Comparison of ENCODE assay signal across 1 cellular context in the genomic region with DNA sequence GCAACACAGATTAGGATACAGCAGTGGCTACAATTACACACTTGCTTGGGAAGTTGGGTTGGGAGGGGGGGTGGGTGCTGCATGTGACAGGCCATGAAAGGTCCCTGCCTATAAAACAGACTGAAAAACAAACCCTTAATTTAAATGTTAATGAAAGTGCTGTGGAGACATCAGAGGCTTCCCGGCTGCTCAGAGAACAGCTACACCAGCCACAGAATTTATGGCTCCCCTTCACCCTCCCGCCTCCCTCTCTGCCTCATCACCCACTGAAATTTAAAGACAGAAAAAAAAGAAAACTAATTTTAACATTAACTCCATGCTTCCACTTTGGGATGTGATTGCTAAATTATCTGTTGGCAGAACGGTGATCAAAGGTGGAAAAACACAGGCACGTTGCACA.
TF ChIP-seq lines count a peak whose summit lies in the region.

No MANE protein-coding gene starts in this region.

TF ChIP-seq in H1, 55 proteins besides CTCF, POLR2A, EP300 and RAD21 (continued from another document):
- no peak for TF ChIP-seq KDM4A (IDR thresholded peaks at IDR 0.05; ENCODE audit: low read depth, low read length, severe bottlenecking)
- no peak for TF ChIP-seq CHD1 (IDR thresholded peaks at IDR 0.05; ENCODE audit: low read depth, low read length)
- no peak for TF ChIP-seq TAF7 (optimal IDR thresholded peaks at IDR 0.05; ENCODE audit: borderline replicate concordance, low read depth, low read length)
- TF ChIP-seq CREB1 (IDR thresholded peaks at IDR 0.05): no peak
- no peak for TF ChIP-seq POLR2AphosphoS5 (IDR thresholded peaks at IDR 0.05; ENCODE audit: low read depth, low read length)
- TF ChIP-seq POU5F1 (IDR thresholded peaks at IDR 0.05; ENCODE audit: low read depth, low read length): no peak
- no peak for TF ChIP-seq CEBPB (IDR thresholded peaks at IDR 0.05; ENCODE audit: low read depth, low read length)
- no peak for TF ChIP-seq EGR1 (IDR thresholded peaks at IDR 0.05; ENCODE audit: borderline replicate concordance, low read depth, low read length)
- TF ChIP-seq ZNF274 (IDR thresholded peaks at IDR 0.05; ENCODE audit: borderline replicate concordance, extremely low read depth, low read length): no peak
